ENCODE assay signal across 19 cellular contexts in genomic region chr15:73660455-73660854, GRCh38. TPM values are rescaled to one million over a fixed set of nuclear protein-coding genes. Genes with fewer than 3 reads are reported as not detected.
A peak's percentile ranks its signal among the peaks of the same experiment; 100 is the strongest.
DNase-seq lines count a peak whose midpoint lies in the region; ATAC-seq, FAIRE-seq and TF ChIP-seq lines count a peak whose summit lies in the region.
"Had no signal": no experiment of that assay in that cellular context is flagged by ENCODE, and none has a peak within 500 bp of the region (broad histone marks: within the 10 kb centered on the region; RNA-seq: fewer than 3 reads in every experiment).

No MANE protein-coding gene starts in this region.

- no peaks in the 10 kb centered on the region for H3K79me2 ChIP-seq in K562 (ENCODE audit: control insufficient read depth, insufficient read depth, low read length)

- H3K36me3 ChIP-seq in K562 (ENCODE audit: control insufficient read depth, insufficient read depth, low read length): no peaks in the 10 kb centered on the region

- no TSS peak for BruUV-seq in K562 (replicated peaks; lab: Mats Ljungman, UMichigan)

- no peak for DNase-seq in HEK293T (ENCODE audit: extremely low spot score)
- no peak for DNase-seq in K562 (ENCODE audit: extremely low read depth in 1 of 4, low spot score in 3 of 4)
- no peak for DNase-seq in NOMO-1 treated with dmso at 0.1 percent for 144 hours (lab: John Stamatoyannopoulos, UW; ENCODE audit: unreplicated experiment)
- DNase-seq in DMS79 (lab: John Stamatoyannopoulos, UW): no peak
- no peak for DNase-seq in NCI-H146 (lab: John Stamatoyannopoulos, UW)
- DNase-seq: C1 segment of cervical spinal cord; Calu3; CD4-positive, alpha-beta memory T cell; COR-L47; DMS53; DND-41; GM23248; H7; HCEC 1CT; HFFc6 had no signal

- H3K9me3 ChIP-seq in K562 (replicated peaks; ENCODE audit: control insufficient read depth, insufficient read depth, low read depth, low read length): no peaks in the 10 kb centered on the region; the same call in 1 of the 2 replicates

- in situ Hi-C loops in K562 (cut with MboI): no loop called here

- no peak for TF ChIP-seq POLR2A in K562 (conservative IDR thresholded peaks at IDR 0.05)

- H3K9me3 Mint-ChIP-seq in nephron: peaks cover 3% of the 10 kb centered on the region
- H3K9me3 Mint-ChIP-seq: HFFc6 had no signal

- H3K9me1 ChIP-seq in K562 (ENCODE audit: control insufficient read depth, insufficient read depth, low read length): no peaks in the 10 kb centered on the region

- H3K27me3 ChIP-seq in K562 (ENCODE audit: control insufficient read depth in 2 of 2, insufficient read depth in 2 of 2, low read length in 2 of 2): peaks cover 2 to 6% of the 10 kb centered on the region in 2 experiments; a peak in 3 of 5 replicates

- H3K36me3 Mint-ChIP-seq in nephron (ENCODE audit: low read depth): no peaks in the 10 kb centered on the region

- no peak overlapping the region for H2AFZ ChIP-seq in K562 (ENCODE audit: low read depth, low read length)
- H2AFZ ChIP-seq: GM23248 had no signal

- FAIRE-seq in K562 (lab: Jason Lieb, UNC): no peak
- FAIRE-seq: G401.6, GM12892, H1 had no signal

- H3K27ac ChIP-seq in K562 (ENCODE audit: extremely low read depth, low read depth, low read length): no peak overlapping the region
- H3K27ac ChIP-seq: GM23248 had no signal

- H3K4me3 ChIP-seq in K562: no peak overlapping the region
- H3K4me3 ChIP-seq: GM23248 had no signal

- intact Hi-C loops in K562 (cut with micrococcal nuclease): no loop called here

- ATAC-seq in K562: no peak

- H3K27ac Mint-ChIP-seq in nephron: peak overlapping the region in 2 of 3 experiments; percentile 16 to 81
- H3K27ac Mint-ChIP-seq: CD4-positive, alpha-beta memory T cell; HFFc6 had no signal

- CTCF ChIA-PET in HEK293T (lab: Yijun Ruan, JAX): interaction anchor here (0.7 to 1.1 kb wide), 3 partner anchors 26 to 31 kb away, joined by 3 read pairs; no protein-coding TSS in a partner anchor
- CTCF ChIA-PET in K562 (lab: Yijun Ruan, JAX; ENCODE audit: low intra/inter-chr PET ratio): interaction anchor here (0.6 kb wide), 1 partner anchor 354 kb away, joined by 3 read pairs; no protein-coding TSS in a partner anchor

- no peaks in the 10 kb centered on the region for H4K20me1 ChIP-seq in K562 (replicated peaks; ENCODE audit: control insufficient read depth, insufficient read depth, low read length)

- no peak for TF ChIP-seq RAD21 in K562 (CRISPR knock-in tag; conservative IDR thresholded peaks at IDR 0.05 in 1 of 2, IDR thresholded peaks at IDR 0.05 in 1 of 2)

- peaks cover 27% of the 10 kb centered on the region for H3K4me1 Mint-ChIP-seq in nephron

- no peak overlapping the region for H3K4me2 ChIP-seq in K562 (ENCODE audit: insufficient read depth, low read length)

- no peak overlapping the region for H3K9ac ChIP-seq in K562 (ENCODE audit: insufficient read depth in 1 of 2, low read depth in 2 of 2, low read length in 2 of 2)
- H3K9ac ChIP-seq: GM23248 had no signal

- peaks cover 4% of the 10 kb centered on the region for H3K27me3 Mint-ChIP-seq in nephron (ENCODE audit: low read depth)

- TF ChIP-seq CTCF in K562 (IDR thresholded peaks at IDR 0.05 in 2 of 3, conservative IDR thresholded peaks at IDR 0.05 in 1 of 3; ENCODE audit: insufficient read depth in 2 of 3, low read depth in 1 of 3, low read length in 3 of 3) (no peak), nephron (IDR thresholded peaks at IDR 0.05; ENCODE audit: unreplicated experiment in 3 of 3) (no peak)

- no peaks in the 10 kb centered on the region for H3K4me1 ChIP-seq in K562 (replicated peaks in 1 of 2; ENCODE audit: control insufficient read depth in 2 of 2, insufficient read depth in 2 of 2, low read length in 2 of 2)

- TF ChIP-seq EP300 in K562 (IDR thresholded peaks at IDR 0.05; ENCODE audit: low read length): no peak

- no peak overlapping the region for H3K4me3 Mint-ChIP-seq in nephron
- H3K4me3 Mint-ChIP-seq: CD4-positive, alpha-beta memory T cell; HFFc6 had no signal

- POLR2A ChIA-PET in HEK293T (lab: Yijun Ruan, JAX) (interaction anchor here (1.3 kb wide), 1 partner anchor 27 kb away, joined by 3 read pairs; the partner anchor contains the start of gene NPTN), K562 (lab: Yijun Ruan, JAX) (no interaction called here)

TF ChIP-seq in HEK293T, 16 proteins besides CTCF, POLR2A, EP300 and RAD21:
- peak; percentile 30; the same call in 1 of the 2 replicates for TF ChIP-seq PKNOX1 (IDR thresholded peaks at IDR 0.05)
- TF ChIP-seq TARDBP (IDR thresholded peaks at IDR 0.05): no peak

TF ChIP-seq in K562, 482 proteins besides CTCF, POLR2A, EP300 and RAD21:
- TF ChIP-seq NFIX (CRISPR knock-in tag; IDR thresholded peaks at IDR 0.05; ENCODE audit: low read depth) (peak; percentile 59), TAF9B (IDR thresholded peaks at IDR 0.05; ENCODE audit: partially characterized antibody) (no peak), EP400 (IDR thresholded peaks at IDR 0.05) (no peak), NFIC (IDR thresholded peaks at IDR 0.05) (peak; percentile 80)

RNA-seq across cellular contexts. Expression of gene CD276, which starts 23.7 kb away (rescaled TPM):
- total RNA-seq in K562 (2011; cell fraction: chromatin; rRNA removed; ENCODE audit: low replicate concordance): 6.8 and 14.8 TPM in 2 replicates
- total RNA-seq in K562 (2011; cell fraction: nucleolus; rRNA removed): 10.3 and 17.2 TPM in 2 replicates
- 10.2 and 18.6 TPM in 2 replicates for total RNA-seq in K562 (2011; cell fraction: nucleoplasm; rRNA removed)
- total RNA-seq in K562 (2014; rRNA removed): 1.2 and 2.4 TPM in 2 replicates
- total RNA-seq in K562 (2014; rRNA removed; fragmentation: Illumina TruSeq; extraction: Trizol): 0.83 and 0.95 TPM in 2 replicates
- total RNA-seq in K562 (2015; rRNA removed; fragmentation: Illumina TruSeq; extraction: Trizol): 1.7 and 2.4 TPM in 2 replicates
- total RNA-seq in K562 (2021): 3.6 and 5.1 TPM in 2 replicates
- 2.3 and 7.3 TPM in 2 replicates for polyA plus RNA-seq in K562 (2011; rRNA removed)
- polyA plus RNA-seq in K562 (2011; cell fraction: cytosol; rRNA removed): 3.6 and 4.3 TPM in 2 replicates
- polyA plus RNA-seq in K562 (2011; cell fraction: nucleus; rRNA removed): 9.5 and 13.6 TPM in 2 replicates
- polyA plus RNA-seq in K562 (2012): 4.8 and 11.7 TPM in 2 replicates
- 3.1 and 4.9 TPM in 2 replicates for polyA plus RNA-seq in K562 (2014; fragmentation: Illumina TruSeq; extraction: Trizol)
- under 1 TPM; 0.11 to 0.29 TPM for polyA plus RNA-seq in K562 (2014; fragmentation: Nextera tagmentation; extraction: Ambion mirVana)
- 2.1 and 2.3 TPM in 2 replicates for polyA plus RNA-seq in K562 (2014; rRNA removed)
- polyA minus RNA-seq in K562 (2011; rRNA and poly(A)+ RNA removed): 1.5 and 3.7 TPM in 2 replicates
- polyA minus RNA-seq in K562 (2011; cell fraction: cytosol; rRNA and poly(A)+ RNA removed): 4.5 and 7.6 TPM in 2 replicates
- 2.4 and 3.2 TPM in 2 replicates for polyA minus RNA-seq in K562 (2011; cell fraction: nucleus; rRNA and poly(A)+ RNA removed)
- polyA plus RNA-seq: CD4-positive, alpha-beta memory T cell had no signal

RNA-seq across cellular contexts. Expression of gene NPTN, which starts 27.3 kb away (rescaled TPM):
- total RNA-seq in K562 (2011; cell fraction: chromatin; rRNA removed; ENCODE audit: low replicate concordance): 75.1 and 77.9 TPM in 2 replicates
- total RNA-seq in K562 (2011; cell fraction: nucleolus; rRNA removed): 51.0 and 53.4 TPM in 2 replicates
- 69.2 and 77.4 TPM in 2 replicates for total RNA-seq in K562 (2011; cell fraction: nucleoplasm; rRNA removed)
- total RNA-seq in K562 (2014; rRNA removed): 19.1 and 19.2 TPM in 2 replicates
- 23.2 and 25.5 TPM in 2 replicates for total RNA-seq in K562 (2014; rRNA removed; fragmentation: Illumina TruSeq; extraction: Trizol)
- 37.3 and 41.0 TPM in 2 replicates for total RNA-seq in K562 (2015; rRNA removed; fragmentation: Illumina TruSeq; extraction: Trizol)
- 21.2 and 21.6 TPM in 2 replicates for total RNA-seq in K562 (2021)
- polyA plus RNA-seq in K562 (2011; rRNA removed): 21.7 and 34.0 TPM in 2 replicates
- 12.4 and 16.3 TPM in 2 replicates for polyA plus RNA-seq in K562 (2011; cell fraction: cytosol; rRNA removed)
- 46.3 and 54.5 TPM in 2 replicates for polyA plus RNA-seq in K562 (2011; cell fraction: nucleus; rRNA removed)
- 26.6 and 42.1 TPM in 2 replicates for polyA plus RNA-seq in K562 (2012)
- polyA plus RNA-seq in K562 (2014; fragmentation: Illumina TruSeq; extraction: Trizol): 47.7 and 48.5 TPM in 2 replicates
- polyA plus RNA-seq in K562 (2014; fragmentation: Nextera tagmentation; extraction: Ambion mirVana): 10 to 100 TPM in 1 of 2 experiments, 1 to 10 TPM in 1; 9.6 to 10.1 TPM
- polyA plus RNA-seq in K562 (2014; rRNA removed): 17.5 and 23.6 TPM in 2 replicates
- polyA minus RNA-seq in K562 (2011; rRNA and poly(A)+ RNA removed): 26.9 and 28.7 TPM in 2 replicates
- polyA minus RNA-seq in K562 (2011; cell fraction: cytosol; rRNA and poly(A)+ RNA removed): 11.0 and 11.5 TPM in 2 replicates
- 23.7 and 38.7 TPM in 2 replicates for polyA minus RNA-seq in K562 (2011; cell fraction: nucleus; rRNA and poly(A)+ RNA removed)
